22 cellular contexts compared by ENCODE assay signal in the genomic region with DNA sequence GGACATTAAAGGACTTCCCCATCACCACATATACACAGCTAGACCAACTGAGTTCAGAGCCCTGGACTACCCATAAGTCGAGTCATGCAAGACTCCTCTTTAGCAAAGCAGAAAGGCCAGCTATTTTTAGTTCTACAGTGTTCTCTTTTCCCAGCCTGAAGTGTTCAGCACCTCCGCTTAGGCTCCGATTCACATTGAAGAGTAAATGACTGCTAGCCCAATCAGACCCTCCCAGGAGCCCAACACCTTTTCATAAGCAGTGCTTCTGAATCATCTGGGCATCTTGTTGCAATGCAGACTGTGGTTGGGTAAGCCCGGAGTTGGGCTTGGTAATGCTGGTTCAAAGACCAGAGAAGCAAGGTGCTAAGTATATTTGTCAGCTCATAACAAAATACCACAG.
"Had no signal": no experiment of that assay in that cellular context is flagged by ENCODE, and none has a peak within 500 bp of the region (broad histone marks: within the 10 kb centered on the region; RNA-seq: fewer than 3 reads in every experiment).

No MANE protein-coding gene starts in this region.

- DNase-seq: activated B cell treated with CpG ODN at 0.5 μM for 24 hours; activated CD8-positive, alpha-beta memory T cell treated with anti-CD3 and anti-CD28 coated beads, Interleukin-2, amount 10 ng/mL, durations not matched to agents 7 days and 5 days; activated CD8-positive, alpha-beta T cell treated with anti-CD3 and anti-CD28 coated beads, Interleukin-2, amount 10 ng/mL, durations not matched to agents 7 days and 5 days; activated naive CD4-positive, alpha-beta T cell treated with Interleukin-2 at 50 U/mL for 16 hours; activated T-cell treated with anti-CD3 and anti-CD28 coated beads, Interleukin-2, amount 50 U/mL, for 48 hours; anterior cingulate cortex; dermis blood vessel endothelial cell; effector CD4-positive, alpha-beta T cell; esophagus squamous epithelium; foreskin melanocyte; heart right ventricle; mammary epithelial cell; naive B cell; nephron progenitor cell; nucleus accumbens; sigmoid colon; small intestine; stimulated activated CD4-positive, alpha-beta T cell treated with anti-CD3 and anti-CD28 coated beads, Interleukin-4, amount 100 ng/mL, for 24 hours; stimulated activated naive CD8-positive, alpha-beta T cell treated with anti-CD3 and anti-CD28 coated beads, Interleukin-15, amount 100 ng/mL, for 72 hours; T-cell had no signal

- H3K4me3 ChIP-seq: esophagus squamous epithelium, heart right ventricle, sigmoid colon had no signal

- H3K27ac ChIP-seq: epithelial cell of prostate, esophagus squamous epithelium, heart right ventricle, sigmoid colon had no signal

- H3K27me3 ChIP-seq: esophagus squamous epithelium, heart right ventricle, sigmoid colon had no signal

- H3K9me3 ChIP-seq: esophagus squamous epithelium, heart right ventricle, sigmoid colon had no signal

- ATAC-seq: activated CD8-positive, alpha-beta memory T cell treated with anti-CD3 and anti-CD28 coated beads, Interleukin-2, amount 10 ng/mL, durations not matched to agents 7 days and 5 days; activated CD8-positive, alpha-beta T cell treated with anti-CD3 and anti-CD28 coated beads, Interleukin-2, amount 10 ng/mL, durations not matched to agents 7 days and 5 days; stimulated activated memory B cell treated with anti-CD40 and anti-IgM and Interleukin-4, amounts not matched to agents 10 μg/mL and 1 μg/mL and 100 μg/mL, for 72 hours; stimulated activated naive CD8-positive, alpha-beta T cell treated with anti-CD3 and anti-CD28 coated beads, Interleukin-15, amount 100 ng/mL, for 72 hours; T-cell had no signal

- H3K36me3 ChIP-seq: esophagus squamous epithelium, heart right ventricle, sigmoid colon had no signal

- H3K4me1 ChIP-seq: esophagus squamous epithelium, sigmoid colon had no signal
